Comparison of ENCODE assay signal across 26 cellular contexts in the genomic region with DNA sequence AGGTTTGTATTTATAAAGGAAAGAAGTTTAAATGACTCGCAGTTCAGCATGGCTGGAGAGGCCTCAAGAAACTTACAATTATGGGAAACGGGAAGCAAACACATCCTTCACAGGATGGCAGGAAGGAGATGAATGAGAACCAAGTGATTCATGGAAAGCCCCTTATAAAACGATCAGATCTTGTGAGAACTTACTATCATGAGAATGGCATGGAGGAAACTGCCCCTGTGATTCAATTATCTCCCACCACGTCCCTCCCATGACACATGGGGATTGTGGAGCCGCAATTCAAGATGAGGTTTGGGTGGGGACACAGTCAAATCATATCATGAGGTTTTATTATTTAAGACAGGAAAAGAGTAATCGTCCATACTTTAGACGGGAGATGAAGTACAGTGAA. TPM values are rescaled to one million over a fixed set of nuclear protein-coding genes. Genes with fewer than 3 reads are reported as not detected.
"Had no signal": no experiment of that assay in that cellular context is flagged by ENCODE, and none has a peak within 500 bp of the region (broad histone marks: within the 10 kb centered on the region; RNA-seq: fewer than 3 reads in every experiment).

No MANE protein-coding gene starts in this region.

- ATAC-seq: activated naive CD4-positive, alpha-beta T cell treated with anti-CD3 and anti-CD28 coated beads, Interleukin-2, amount 50 U/mL, for 72 hours; activated T-cell treated with anti-CD3 and anti-CD28 coated beads, Interleukin-2, amount 50 U/mL, for 72 hours; foreskin keratinocyte; gastrocnemius medialis; heart left ventricle; T-cell had no signal

- DNase-seq: activated CD4-positive, alpha-beta memory T cell treated with anti-CD3 and anti-CD28 coated beads, Interleukin-2, amount 10 ng/mL, durations not matched to agents 7 days and 5 days; activated CD4-positive, alpha-beta T cell treated with anti-CD3 and anti-CD28 coated beads for 1 hour; activated CD4-positive, alpha-beta T cell treated with anti-CD3 and anti-CD28 coated beads for 4 hours; activated CD4-positive, alpha-beta T cell treated with anti-CD3 and anti-CD28 coated beads, Interleukin-2, amount 10 ng/mL, durations not matched to agents 7 days and 5 days; activated CD4-positive, alpha-beta T cell treated with anti-CD3 and anti-CD28 coated beads, Interleukin-2, amount 50 U/mL, for 4 hours; activated CD8-positive, alpha-beta memory T cell treated with anti-CD3 and anti-CD28 coated beads, Interleukin-2, amount 50 U/mL, for 48 hours; activated gamma-delta T cell; activated naive CD4-positive, alpha-beta T cell; activated naive CD4-positive, alpha-beta T cell treated with anti-CD3 and anti-CD28 coated beads, Interleukin-2, amount 10 ng/mL, durations not matched to agents 7 days and 5 days; activated naive CD8-positive, alpha-beta T cell treated with anti-CD3 and anti-CD28 coated beads, Interleukin-2, amount 10 ng/mL, durations not matched to agents 7 days and 5 days; activated T-cell treated with anti-CD3 and anti-CD28 coated beads for 4 hours; activated T-cell treated with anti-CD3 and anti-CD28 coated beads, Interleukin-2, amount 50 U/mL, for 24 hours; activated T-cell treated with anti-CD3 and anti-CD28 coated beads, Interleukin-2, amount 50 U/mL, for 72 hours; central memory CD4-positive, alpha-beta T cell; cerebellar nuclear complex; effector CD4-positive, alpha-beta T cell; erythroblast; foreskin keratinocyte; gastrocnemius medialis; glutamatergic neuron; heart left ventricle; T-cell; T-helper 9 cell had no signal

- FAIRE-seq: endometrium had no signal

RNA-seq across cellular contexts. Expression of a gene that starts 4.0 kb away (rescaled TPM):
- total RNA-seq: ascending aorta had no signal
